ENCODE assay signal across 1 cellular context in the genomic region with DNA sequence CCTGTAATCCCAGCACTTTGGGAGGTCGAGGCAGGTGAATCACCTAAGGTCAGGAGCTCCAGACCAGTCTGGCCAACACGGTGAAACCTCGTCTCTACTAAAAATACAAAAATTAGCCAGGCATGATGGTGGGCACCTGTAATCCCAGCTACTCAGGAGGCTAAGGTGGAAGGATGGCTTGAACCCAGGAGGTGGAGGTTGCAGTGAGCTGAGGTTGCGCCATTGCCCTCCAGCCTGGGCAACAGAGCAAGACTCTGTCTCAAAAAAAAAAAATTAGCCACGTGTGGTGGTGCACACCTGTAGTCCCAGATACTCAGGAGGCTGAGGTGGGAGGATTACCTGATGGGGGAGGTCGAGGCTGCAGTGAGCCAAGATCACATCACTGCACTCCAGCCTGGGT.
TF ChIP-seq lines count a peak whose summit lies in the region.

No MANE protein-coding gene starts in this region.

TF ChIP-seq in WTC11, 78 proteins besides CTCF, POLR2A, EP300 and RAD21:
- peak; percentile 66; the same call in 1 of the 2 replicates for TF ChIP-seq ZNF121 (CRISPR knock-in tag; IDR thresholded peaks at IDR 0.05)
TF ChIP-seq in WTC11: peak in this region for 1; not testable (repeated sequence) for 77.
